ENCODE assay signal across 1 cellular context in genomic region chr3:116877968-116878367, GRCh38.
TF ChIP-seq lines count a peak whose summit lies in the region.

No MANE protein-coding gene starts in this region.

TF ChIP-seq in HepG2, 621 proteins besides CTCF, POLR2A, EP300 and RAD21 (continued from another document):
- TF ChIP-seq ZNF207 (IDR thresholded peaks at IDR 0.05; ENCODE audit: borderline replicate concordance) (no peak), ZNF614 (CRISPR knock-in tag; IDR thresholded peaks at IDR 0.05; ENCODE audit: borderline replicate concordance) (no peak), ZSCAN5A (CRISPR knock-in tag; IDR thresholded peaks at IDR 0.05; ENCODE audit: borderline replicate concordance) (no peak), ZBTB1 (CRISPR knock-in tag; IDR thresholded peaks at IDR 0.05; ENCODE audit: borderline replicate concordance) (no peak), FLYWCH1 (CRISPR knock-in tag; IDR thresholded peaks at IDR 0.05) (no peak), ZNF83 (CRISPR knock-in tag; IDR thresholded peaks at IDR 0.05; ENCODE audit: borderline replicate concordance) (no peak), ZEB1 (IDR thresholded peaks at IDR 0.05; ENCODE audit: insufficient replicate concordance, low read depth) (no peak), PAX8 (CRISPR knock-in tag; IDR thresholded peaks at IDR 0.05; ENCODE audit: borderline replicate concordance) (no peak), HOXA7 (CRISPR knock-in tag; IDR thresholded peaks at IDR 0.05) (no peak)
- TF ChIP-seq, protein P1, sequence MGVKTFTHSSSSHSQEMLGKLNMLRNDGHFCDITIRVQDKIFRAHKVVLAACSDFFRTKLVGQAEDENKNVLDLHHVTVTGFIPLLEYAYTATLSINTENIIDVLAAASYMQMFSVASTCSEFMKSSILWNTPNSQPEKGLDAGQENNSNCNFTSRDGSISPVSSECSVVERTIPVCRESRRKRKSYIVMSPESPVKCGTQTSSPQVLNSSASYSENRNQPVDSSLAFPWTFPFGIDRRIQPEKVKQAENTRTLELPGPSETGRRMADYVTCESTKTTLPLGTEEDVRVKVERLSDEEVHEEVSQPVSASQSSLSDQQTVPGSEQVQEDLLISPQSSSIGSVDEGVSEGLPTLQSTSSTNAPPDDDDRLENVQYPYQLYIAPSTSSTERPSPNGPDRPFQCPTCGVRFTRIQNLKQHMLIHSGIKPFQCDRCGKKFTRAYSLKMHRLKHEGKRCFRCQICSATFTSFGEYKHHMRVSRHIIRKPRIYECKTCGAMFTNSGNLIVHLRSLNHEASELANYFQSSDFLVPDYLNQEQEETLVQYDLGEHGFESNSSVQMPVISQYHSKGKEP (CRISPR knock-in tag; IDR thresholded peaks at IDR 0.05) = no peak
